In the genomic region with DNA sequence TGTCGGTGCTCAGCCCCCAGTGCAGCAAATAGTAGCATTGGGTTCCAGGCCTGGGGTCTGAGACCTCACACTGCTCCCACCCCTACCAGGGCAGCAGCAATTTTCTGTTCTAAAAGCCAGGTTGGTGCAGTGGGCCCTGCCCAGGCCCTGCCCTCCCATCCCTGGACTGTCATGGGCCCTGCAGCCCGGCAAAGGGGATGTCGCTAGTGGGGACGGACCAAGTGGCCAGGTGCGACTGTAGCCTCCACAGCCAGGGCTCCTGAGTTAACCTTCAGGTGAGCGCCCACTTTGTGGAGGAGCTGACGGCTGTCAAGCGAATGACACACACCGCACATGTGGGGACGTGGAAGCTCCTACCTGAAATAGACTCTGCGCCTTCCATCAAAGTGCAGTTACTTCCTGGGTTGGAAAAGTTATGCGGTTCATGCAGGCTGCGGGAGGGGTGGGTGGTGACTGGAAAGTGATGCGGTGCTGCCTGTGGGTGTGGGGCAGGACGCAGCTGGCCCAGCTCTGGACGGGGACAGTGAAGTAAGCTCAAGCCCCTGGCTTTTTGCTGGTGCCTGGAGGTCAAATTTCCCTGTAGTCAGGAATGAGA, we compare ENCODE assay signal across 8 cellular contexts. TPM values are rescaled to one million over a fixed set of nuclear protein-coding genes. Genes with fewer than 3 reads are reported as not detected.
DNase-seq lines count a peak whose midpoint lies in the region; ATAC-seq, FAIRE-seq and TF ChIP-seq lines count a peak whose summit lies in the region.

No MANE protein-coding gene starts in this region.

- no peaks in the 10 kb centered on the region for H3K27me3 ChIP-seq in iPS-15b (ENCODE audit: control insufficient read depth, insufficient read depth, low read length)
- no peaks in the 10 kb centered on the region for H3K27me3 ChIP-seq in suprapubic skin

- H3K36me3 ChIP-seq in iPS-15b (ENCODE audit: control insufficient read depth, insufficient read depth, low read length) (peaks cover 30% of the 10 kb centered on the region), suprapubic skin (no peaks in the 10 kb centered on the region), kidney (ENCODE audit: control insufficient read depth in 1 of 2, insufficient read depth in 2 of 2, low read length in 2 of 2) (no peaks in the 10 kb centered on the region)

- no peak for ATAC-seq in activated naive CD4-positive, alpha-beta T cell treated with anti-CD3 and anti-CD28 coated beads, Interleukin-2, amount 50 U/mL, for 72 hours

- TF ChIP-seq POLR2A in suprapubic skin (IDR thresholded peaks at IDR 0.05), result no peak

- H3K4me1 Mint-ChIP-seq in activated CD4-positive, alpha-beta T cell treated with anti-CD3 and anti-CD28 coated beads, Interleukin-2, amount 10 ng/mL, durations not matched to agents 24 days and 14 days, result peaks cover 49% of the 10 kb centered on the region

- TF ChIP-seq EP300 in suprapubic skin (IDR thresholded peaks at IDR 0.05), result no peak

- DNase-seq in activated CD4-positive, alpha-beta T cell treated with anti-CD3 and anti-CD28 coated beads, Interleukin-2, amount 10 ng/mL, durations not matched to agents 24 days and 14 days, result no peak
- no peak for DNase-seq in activated CD4-positive, alpha-beta T cell treated with anti-CD3 and anti-CD28 coated beads for 4 hours
- DNase-seq in activated naive CD4-positive, alpha-beta T cell treated with anti-CD3 and anti-CD28 coated beads, Interleukin-2, amount 50 U/mL, for 72 hours (ENCODE audit: low spot score in 2 of 2), result no peak
- DNase-seq in suprapubic skin (ENCODE audit: low spot score in 2 of 2) (no peak), foreskin melanocyte (no peak), kidney (no peak), T1000 (lab: John Stamatoyannopoulos, UW) (no peak)

- peak overlapping the region; percentile 84 for H3K4me3 Mint-ChIP-seq in activated CD4-positive, alpha-beta T cell treated with anti-CD3 and anti-CD28 coated beads, Interleukin-2, amount 10 ng/mL, durations not matched to agents 24 days and 14 days

- H3K36me3 Mint-ChIP-seq in activated CD4-positive, alpha-beta T cell treated with anti-CD3 and anti-CD28 coated beads, Interleukin-2, amount 10 ng/mL, durations not matched to agents 24 days and 14 days (ENCODE audit: low read depth), result peaks cover 6% of the 10 kb centered on the region
- no peaks in the 10 kb centered on the region for H3K36me3 Mint-ChIP-seq in activated naive CD4-positive, alpha-beta T cell treated with anti-CD3 and anti-CD28 coated beads, Interleukin-2, amount 50 U/mL, for 72 hours

- H3K27ac ChIP-seq in suprapubic skin (no peak overlapping the region), kidney (ENCODE audit: low read depth in 2 of 2, low read length in 2 of 2) (no peak overlapping the region)

- H3K4me1 ChIP-seq in iPS-15b (ENCODE audit: control insufficient read depth, insufficient read depth, low read length), result peaks cover 4% of the 10 kb centered on the region
- H3K4me1 ChIP-seq in suprapubic skin, result peaks cover 94% of the 10 kb centered on the region
- peaks cover 22 to 45% of the 10 kb centered on the region in 2 donors for H3K4me1 ChIP-seq in kidney (ENCODE audit: control insufficient read depth in 1 of 2, insufficient read depth in 1 of 2, low read depth in 1 of 2, low read length in 2 of 2)

- H3K27me3 Mint-ChIP-seq in activated CD4-positive, alpha-beta T cell treated with anti-CD3 and anti-CD28 coated beads, Interleukin-2, amount 10 ng/mL, durations not matched to agents 24 days and 14 days, result no peaks in the 10 kb centered on the region

- H3K9ac ChIP-seq in iPS-15b (ENCODE audit: low read depth, low read length) (no peak overlapping the region), kidney (ENCODE audit: low read length in 2 of 2) (no peak overlapping the region)

- WGBS in suprapubic skin, result 64% methylated on average over 6 of the region's 16 CpGs

- H3K9me3 ChIP-seq in iPS-15b (ENCODE audit: control insufficient read depth, insufficient read depth, low read length) (no peaks in the 10 kb centered on the region), suprapubic skin (no peaks in the 10 kb centered on the region), kidney (ENCODE audit: control insufficient read depth in 1 of 2, low read length in 2 of 2) (no peaks in the 10 kb centered on the region)

- H3K27ac Mint-ChIP-seq in activated CD4-positive, alpha-beta T cell treated with anti-CD3 and anti-CD28 coated beads, Interleukin-2, amount 10 ng/mL, durations not matched to agents 24 days and 14 days, result peak overlapping the region; percentile 70
- H3K27ac Mint-ChIP-seq in activated naive CD4-positive, alpha-beta T cell treated with anti-CD3 and anti-CD28 coated beads, Interleukin-2, amount 50 U/mL, for 72 hours, result peak overlapping the region; percentile 36 to 75

- no peaks in the 10 kb centered on the region for H3K9me3 Mint-ChIP-seq in activated CD4-positive, alpha-beta T cell treated with anti-CD3 and anti-CD28 coated beads, Interleukin-2, amount 10 ng/mL, durations not matched to agents 24 days and 14 days
- no peaks in the 10 kb centered on the region for H3K9me3 Mint-ChIP-seq in activated naive CD4-positive, alpha-beta T cell treated with anti-CD3 and anti-CD28 coated beads, Interleukin-2, amount 50 U/mL, for 72 hours

- intact Hi-C loops in activated CD4-positive, alpha-beta T cell treated with anti-CD3 and anti-CD28 coated beads, Interleukin-2, amount 10 ng/mL, durations not matched to agents 24 days and 14 days (cut with micrococcal nuclease), result no loop called here
- intact Hi-C loops in kidney (cut with DNase I), result no loop called here

- H3K4me3 ChIP-seq in iPS-15b (ENCODE audit: low read depth, low read length), result peak overlapping the region; percentile 57
- peak overlapping the region; percentile 98 for H3K4me3 ChIP-seq in suprapubic skin
- peak overlapping the region in 1 of 2 donors; percentile 76 for H3K4me3 ChIP-seq in kidney (ENCODE audit: low read length in 2 of 2)

- TF ChIP-seq CTCF in suprapubic skin (IDR thresholded peaks at IDR 0.05), result no peak
- no peak for TF ChIP-seq CTCF in kidney (IDR thresholded peaks at IDR 0.05; ENCODE audit: borderline replicate concordance, extremely low read depth, insufficient read depth)

- no peak for FAIRE-seq in kidney (lab: Jason Lieb, UNC)

RNA-seq across cellular contexts. Expression of a gene that starts 1.5 kb away (rescaled TPM):
- total RNA-seq in activated CD4-positive, alpha-beta T cell treated with anti-CD3 and anti-CD28 coated beads, Interleukin-2, amount 10 ng/mL, durations not matched to agents 24 days and 14 days, result 90.9 and 92.3 TPM in 2 replicates
- total RNA-seq in activated naive CD4-positive, alpha-beta T cell treated with anti-CD3 and anti-CD28 coated beads, Interleukin-2, amount 50 U/mL, for 72 hours, result 10 to 100 TPM; 48.6 to 82.7 TPM
- total RNA-seq in suprapubic skin, result 100 to 1,000 TPM in 1 of 4 donors, 10 to 100 TPM in 3; 52.1 to 126 (median 81.8) TPM
- 82.7 TPM for total RNA-seq in kidney
- 58.5 TPM for polyA plus RNA-seq in kidney (ENCODE audit: insufficient read depth, low read depth, low replicate concordance)

RNA-seq across cellular contexts. Expression of a gene that starts 33.1 kb away (rescaled TPM):
- 0.96 and 1.4 TPM in 2 replicates for total RNA-seq in activated CD4-positive, alpha-beta T cell treated with anti-CD3 and anti-CD28 coated beads, Interleukin-2, amount 10 ng/mL, durations not matched to agents 24 days and 14 days
- 1 to 10 TPM; 2.7 to 7.3 TPM for total RNA-seq in activated naive CD4-positive, alpha-beta T cell treated with anti-CD3 and anti-CD28 coated beads, Interleukin-2, amount 50 U/mL, for 72 hours
- total RNA-seq in suprapubic skin (10 to 100 TPM in 2 of 4 donors, 1 to 10 TPM in 2; 2.8 to 12.4 (median 9.0) TPM), kidney (7.5 TPM)
- 16.5 TPM for polyA plus RNA-seq in kidney (ENCODE audit: insufficient read depth, low read depth, low replicate concordance)
